In genomic region chr14:31263485-31264133, GRCh38 we compare ENCODE assay signal across 1 cellular context.
TF ChIP-seq lines count a peak whose summit lies in the region.

No MANE protein-coding gene starts in this region.

TF ChIP-seq in HepG2, 621 proteins besides CTCF, POLR2A, EP300 and RAD21 (continued from another document):
- peak; percentile 86; the same call in 1 of the 2 replicates for TF ChIP-seq TRAFD1 (CRISPR knock-in tag; IDR thresholded peaks at IDR 0.05; ENCODE audit: borderline replicate concordance)
